Comparison of ENCODE assay signal across 13 cellular contexts in genomic region chr4:163866728-163867313, GRCh38.
A peak's percentile ranks its signal among the peaks of the same experiment; 100 is the strongest.
DNase-seq lines count a peak whose midpoint lies in the region; ATAC-seq, FAIRE-seq and TF ChIP-seq lines count a peak whose summit lies in the region.
"Had no signal": no experiment of that assay in that cellular context is flagged by ENCODE, and none has a peak within 500 bp of the region (broad histone marks: within the 10 kb centered on the region; RNA-seq: fewer than 3 reads in every experiment).

No MANE protein-coding gene starts in this region.

- H3K9ac ChIP-seq in keratinocyte (ENCODE audit: control insufficient read depth, extremely low read depth, insufficient read depth, low read length), result no peak overlapping the region

- no peak for TF ChIP-seq CTCF in keratinocyte (optimal IDR thresholded peaks at IDR 0.05 in 1 of 3, IDR thresholded peaks at IDR 0.05 in 1 of 3, conservative IDR thresholded peaks at IDR 0.05 in 1 of 3; ENCODE audit: extremely low read depth in 1 of 3, insufficient read depth in 2 of 3, low read length in 3 of 3)

- peak; percentile 64 for ATAC-seq in GM19023 (IDR thresholded peaks at IDR 0.05; ENCODE audit: unreplicated experiment)
- peak; percentile 87 for ATAC-seq in HG02610 (IDR thresholded peaks at IDR 0.05; ENCODE audit: unreplicated experiment)
- ATAC-seq in GM21576 (IDR thresholded peaks at IDR 0.05; ENCODE audit: unreplicated experiment), result no peak
- ATAC-seq: Panc1 had no signal

- peaks cover 4% of the 10 kb centered on the region for H3K4me1 ChIP-seq in keratinocyte (ENCODE audit: control insufficient read depth, extremely low read depth, insufficient read depth, low read length)
- H3K4me1 ChIP-seq: esophagus muscularis mucosa had no signal

- no peaks in the 10 kb centered on the region for H3K9me3 ChIP-seq in keratinocyte (ENCODE audit: control insufficient read depth, low read depth, low read length)
- H3K9me3 ChIP-seq: esophagus muscularis mucosa had no signal

- peak overlapping the region; percentile 86 for H2AFZ ChIP-seq in keratinocyte (ENCODE audit: control insufficient read depth, low read length)

- DNase-seq in M059J (ENCODE audit: low read depth) (peak; percentile 76), keratinocyte (ENCODE audit: low read depth, low spot score) (peak; percentile 81), NAMALWA (ENCODE audit: low spot score) (no peak), ureter (ENCODE audit: low spot score) (no peak)
- DNase-seq in effector CD8-positive, alpha-beta T cell (lab: John Stamatoyannopoulos, UW), result no peak
- DNase-seq: activated CD4-positive, alpha-beta T cell treated with anti-CD3 and anti-CD28 coated beads, Interleukin-2, amount 10 ng/mL, durations not matched to agents 7 days and 5 days; amygdala; KBM-7 had no signal

- peak; percentile 82 for FAIRE-seq in keratinocyte (lab: Jason Lieb, UNC)

- no peaks in the 10 kb centered on the region for H3K79me2 ChIP-seq in keratinocyte (ENCODE audit: control insufficient read depth, insufficient read depth, low read length)

- H3K27ac ChIP-seq in keratinocyte (ENCODE audit: control insufficient read depth, insufficient read depth, low read length), result peak overlapping the region; percentile 63
- H3K27ac ChIP-seq: esophagus muscularis mucosa had no signal

- H4K20me1 ChIP-seq in keratinocyte (ENCODE audit: control insufficient read depth, extremely low read depth, insufficient read depth, low read length), result no peaks in the 10 kb centered on the region

- no peaks in the 10 kb centered on the region for H3K9me1 ChIP-seq in keratinocyte (ENCODE audit: control insufficient read depth, extremely low read depth, insufficient read depth, low read length)

- dilution Hi-C loops in keratinocyte (cut with MboI; ENCODE audit: extremely low pct_ligation_motif_present, low sequenced_read_pairs), result no loop called here

- no peaks in the 10 kb centered on the region for H3K36me3 ChIP-seq in keratinocyte (ENCODE audit: control insufficient read depth in 2 of 2, extremely low read depth in 1 of 2, insufficient read depth in 2 of 2, low read length in 2 of 2)
- H3K36me3 ChIP-seq: esophagus muscularis mucosa had no signal

- H3K27me3 ChIP-seq in keratinocyte (ENCODE audit: control insufficient read depth, extremely low read depth, insufficient read depth, low read length), result no peaks in the 10 kb centered on the region
- H3K27me3 ChIP-seq: esophagus muscularis mucosa had no signal

- H3K4me2 ChIP-seq in keratinocyte (ENCODE audit: control insufficient read depth, extremely low read depth, insufficient read depth, low read depth, low read length), result peak overlapping the region; percentile 79

- peak overlapping the region in 1 of 3 experiments; percentile 51 for H3K4me3 ChIP-seq in keratinocyte (ENCODE audit: control insufficient read depth in 2 of 3, extremely low read depth in 1 of 3, insufficient read depth in 2 of 3, low read depth in 1 of 3, low read length in 3 of 3)
- H3K4me3 ChIP-seq: esophagus muscularis mucosa had no signal

Comparison
In these comparisons a context has a peak if more than half of its experiments do, and no peak if none do; other contexts are left out.
1. DNase-seq: peak in M059J (single experiment) and keratinocyte (single experiment); none in NAMALWA (single experiment), ureter (single experiment) and effector CD8-positive, alpha-beta T cell (single experiment).